22 cellular contexts compared by ENCODE assay signal in genomic region chr1:42466030-42466429, GRCh38. TPM values are rescaled to one million over a fixed set of nuclear protein-coding genes. Genes with fewer than 3 reads are reported as not detected.
A peak's percentile ranks its signal among the peaks of the same experiment; 100 is the strongest.
DNase-seq lines count a peak whose midpoint lies in the region; ATAC-seq, FAIRE-seq and TF ChIP-seq lines count a peak whose summit lies in the region.
"Had no signal": no experiment of that assay in that cellular context is flagged by ENCODE, and none has a peak within 500 bp of the region (broad histone marks: within the 10 kb centered on the region; RNA-seq: fewer than 3 reads in every experiment).

No MANE protein-coding gene starts in this region.

- peak overlapping the region; percentile 30 for H3K4me2 ChIP-seq in hepatocyte
- H3K4me2 ChIP-seq: BLaER1 had no signal

- BruUV-seq in Caco-2 (replicated peaks; lab: Mats Ljungman, UMichigan), result no TSS peak

- H4K20me1 ChIP-seq in hepatocyte (ENCODE audit: insufficient read depth, poor library complexity, severe bottlenecking), result no peaks in the 10 kb centered on the region

- H3K27me3 ChIP-seq in Caco-2 (replicated peaks; ENCODE audit: control insufficient read depth, insufficient read depth, low read length), result no peaks in the 10 kb centered on the region
- no peaks in the 10 kb centered on the region for H3K27me3 ChIP-seq in hepatocyte
- H3K27me3 ChIP-seq in small intestine (ENCODE audit: control insufficient read depth in 2 of 2, insufficient read depth in 2 of 2, low read length in 2 of 2), result no peaks in the 10 kb centered on the region
- H3K27me3 ChIP-seq: BE2C had no signal

- 75% methylated on average over 2 of the region's 2 CpGs for WGBS in hepatocyte (ENCODE audit: low lambda C conversion rate, missing lambda C conversion rate)
- 61 to 76% (median 71%) methylated on average over 2 of the region's 2 CpGs for WGBS in small intestine, 3 donors

- H3K79me2 ChIP-seq in hepatocyte, result no peaks in the 10 kb centered on the region

- no peaks in the 10 kb centered on the region for H3K9me2 ChIP-seq in hepatocyte (replicated peaks; ENCODE audit: insufficient read depth)

- H3K27ac ChIP-seq in hepatocyte (peak overlapping the region; percentile 73), small intestine (ENCODE audit: low read depth in 1 of 2, low read length in 1 of 2) (no peak overlapping the region)
- H3K27ac ChIP-seq: BLaER1 had no signal

- peak; percentile 36 to 38 for DNase-seq in Caco-2
- peak; percentile 44 for DNase-seq in hepatocyte (ENCODE audit: low spot score)
- DNase-seq in small intestine, result peak; percentile 21
- no peak for DNase-seq in activated naive CD8-positive, alpha-beta T cell treated with anti-CD3 and anti-CD28 coated beads, Interleukin-2, amount 50 U/mL, for 24 hours
- DNase-seq: 8988T; ACHN; BE2C; C1 segment of cervical spinal cord; Calu3; CD4-positive, alpha-beta memory T cell; CD4-positive, CD25-positive, alpha-beta regulatory T cell; CD8-positive, alpha-beta memory T cell; COR-L47; DMS79 treated with DMSO at 0.1 percent for 48 hours; GF-D8 had no signal

- no peak overlapping the region for H3K27ac Mint-ChIP-seq in Caco-2 (ENCODE audit: unreplicated experiment)
- no peak overlapping the region for H3K27ac Mint-ChIP-seq in activated naive CD8-positive, alpha-beta T cell treated with anti-CD3 and anti-CD28 coated beads, Interleukin-2, amount 50 U/mL, for 24 hours
- H3K27ac Mint-ChIP-seq: CD4-positive, CD25-positive, alpha-beta regulatory T cell; CD8-positive, alpha-beta memory T cell had no signal

- CTCF ChIA-PET in Caco-2 (lab: Charles Lee), result no interaction called here

- ATAC-seq in HG02970 (IDR thresholded peaks at IDR 0.05; ENCODE audit: low FRiP score, unreplicated experiment), result no peak
- ATAC-seq in activated naive CD8-positive, alpha-beta T cell treated with anti-CD3 and anti-CD28 coated beads, Interleukin-2, amount 50 U/mL, for 24 hours, result no peak

- H3K27me3 Mint-ChIP-seq in Caco-2 (ENCODE audit: insufficient read depth, unreplicated experiment), result peaks cover 8% of the 10 kb centered on the region
- H3K27me3 Mint-ChIP-seq in activated naive CD8-positive, alpha-beta T cell treated with anti-CD3 and anti-CD28 coated beads, Interleukin-2, amount 50 U/mL, for 24 hours, result peaks cover 2% of the 10 kb centered on the region
- H3K27me3 Mint-ChIP-seq: CD4-positive, alpha-beta memory T cell had no signal

- intact Hi-C loops in Caco-2 (cut with micrococcal nuclease; ENCODE audit: unreplicated experiment), result loop anchor here (10.0 kb wide), 1 partner anchor 291 kb away; no protein-coding TSS in a partner anchor

- FAIRE-seq in small intestine (lab: Jason Lieb, UNC), result no peak
- FAIRE-seq: A204.1, D721Med, GM12891, GM19239 had no signal

- H3K4me1 ChIP-seq in Caco-2 (peaks cover 14% of the 10 kb centered on the region; the same call in 1 of the 2 replicates), hepatocyte (ENCODE audit: insufficient read depth) (peaks cover 18% of the 10 kb centered on the region), small intestine (ENCODE audit: control insufficient read depth in 2 of 2, insufficient read depth in 1 of 2, low read depth in 1 of 2, low read length in 1 of 2) (no peaks in the 10 kb centered on the region)
- H3K4me1 ChIP-seq: BE2C had no signal

- no peak overlapping the region for H2AFZ ChIP-seq in hepatocyte

- H3K4me3 ChIP-seq in Caco-2 (ENCODE audit: low read depth, low read length) (no peak overlapping the region), hepatocyte (no peak overlapping the region), small intestine (ENCODE audit: low read depth in 1 of 2, low read length in 2 of 2) (no peak overlapping the region)
- H3K4me3 ChIP-seq: BLaER1 had no signal

- TF ChIP-seq CTCF in Caco-2 (IDR thresholded peaks at IDR 0.05; ENCODE audit: insufficient read depth in 1 of 2, low read depth in 1 of 2, low read length in 1 of 2, severe bottlenecking in 1 of 2, unreplicated experiment in 1 of 2) (no peak), hepatocyte (IDR thresholded peaks at IDR 0.05; ENCODE audit: poor library complexity) (no peak)

- peaks cover 14% of the 10 kb centered on the region for H3K4me1 Mint-ChIP-seq in Caco-2 (ENCODE audit: low read depth, unreplicated experiment)
- H3K4me1 Mint-ChIP-seq in activated naive CD8-positive, alpha-beta T cell treated with anti-CD3 and anti-CD28 coated beads, Interleukin-2, amount 50 U/mL, for 24 hours, result peaks cover 19% of the 10 kb centered on the region

- no peaks in the 10 kb centered on the region for H3K36me3 Mint-ChIP-seq in Caco-2 (ENCODE audit: insufficient read depth, unreplicated experiment)
- peaks cover 4% of the 10 kb centered on the region for H3K36me3 Mint-ChIP-seq in activated naive CD8-positive, alpha-beta T cell treated with anti-CD3 and anti-CD28 coated beads, Interleukin-2, amount 50 U/mL, for 24 hours (ENCODE audit: low read depth)

- no peak overlapping the region for H3K4me3 Mint-ChIP-seq in Caco-2 (ENCODE audit: unreplicated experiment)
- no peak overlapping the region for H3K4me3 Mint-ChIP-seq in activated naive CD8-positive, alpha-beta T cell treated with anti-CD3 and anti-CD28 coated beads, Interleukin-2, amount 50 U/mL, for 24 hours
- H3K4me3 Mint-ChIP-seq: CD14-positive monocyte; CD4-positive, alpha-beta memory T cell; CD4-positive, CD25-positive, alpha-beta regulatory T cell; CD8-positive, alpha-beta memory T cell had no signal

- H3K36me3 ChIP-seq in Caco-2 (ENCODE audit: control insufficient read depth, insufficient read depth, low read length) (no peaks in the 10 kb centered on the region), hepatocyte (replicated peaks; ENCODE audit: insufficient read depth, low read depth) (no peaks in the 10 kb centered on the region), small intestine (ENCODE audit: control insufficient read depth in 2 of 2, insufficient read depth in 2 of 2, low read length in 2 of 2) (no peaks in the 10 kb centered on the region)
- H3K36me3 ChIP-seq: BE2C had no signal

- POLR2A ChIA-PET in Caco-2 (lab: Charles Lee), result no interaction called here

- H3K9me3 ChIP-seq in Caco-2 (no peaks in the 10 kb centered on the region), hepatocyte (ENCODE audit: low read depth) (no peaks in the 10 kb centered on the region), small intestine (ENCODE audit: control insufficient read depth, low read depth) (no peaks in the 10 kb centered on the region)
- H3K9me3 ChIP-seq: BE2C, BLaER1 had no signal

- H3K9me3 Mint-ChIP-seq in Caco-2 (ENCODE audit: unreplicated experiment), result no peaks in the 10 kb centered on the region
- H3K9me3 Mint-ChIP-seq in activated naive CD8-positive, alpha-beta T cell treated with anti-CD3 and anti-CD28 coated beads, Interleukin-2, amount 50 U/mL, for 24 hours, result no peaks in the 10 kb centered on the region
- H3K9me3 Mint-ChIP-seq: CD14-positive monocyte; CD4-positive, alpha-beta memory T cell; CD8-positive, alpha-beta memory T cell had no signal

RNA-seq across cellular contexts. Expression of gene CCDC30, which starts 2.9 kb away (rescaled TPM):
- 1.3 and 1.4 TPM in 2 replicates for total RNA-seq in Caco-2 (2022)
- total RNA-seq in hepatocyte, result 1.8 and 12.9 TPM in 2 replicates
- 1.9 and 2.6 TPM in 2 replicates for polyA plus RNA-seq in hepatocyte
- under 1 TPM; 0.67 to 0.87 (median 0.81) TPM for polyA plus RNA-seq in small intestine

RNA-seq across cellular contexts. Expression of gene PPCS, which starts 9.7 kb away (rescaled TPM):
- 41.0 and 42.9 TPM in 2 replicates for total RNA-seq in Caco-2 (2022)
- 79.0 and 86.3 TPM in 2 replicates for total RNA-seq in hepatocyte
- 90.1 and 98.6 TPM in 2 replicates for polyA plus RNA-seq in hepatocyte
- polyA plus RNA-seq in small intestine, result 100 to 1,000 TPM in 2 of 3 donors, 10 to 100 TPM in 1; 85.0 to 175 (median 116) TPM

RNA-seq across cellular contexts. Expression of gene ZMYND12, which starts 10.2 kb away (rescaled TPM):
- total RNA-seq in Caco-2 (2022), result 0.30 and 0.36 TPM in 2 replicates
- total RNA-seq in hepatocyte, result 0.12 and 0.57 TPM in 2 replicates
- polyA plus RNA-seq in hepatocyte, result 0.74 and 0.87 TPM in 2 replicates
- polyA plus RNA-seq in small intestine, result 1 to 10 TPM in 1 of 3 donors, under 1 TPM in 1, not detected in 1; 0.89 to 1.1 TPM
- polyA plus RNA-seq: CD8-positive, alpha-beta memory T cell had no signal
